8 cellular contexts compared by ENCODE assay signal in genomic region chr3:85576091-85576690, GRCh38.
DNase-seq lines count a peak whose midpoint lies in the region; ATAC-seq, FAIRE-seq and TF ChIP-seq lines count a peak whose summit lies in the region.

No MANE protein-coding gene starts in this region.

- H3K9me1 ChIP-seq in endothelial cell of umbilical vein (replicated peaks; ENCODE audit: control insufficient read depth, extremely low read depth, insufficient read depth, low read length) = no peaks in the 10 kb centered on the region

- no peaks in the 10 kb centered on the region for H3K36me3 ChIP-seq in endothelial cell of umbilical vein (ENCODE audit: control insufficient read depth in 2 of 2, extremely low read depth in 1 of 2, insufficient read depth in 2 of 2, low read length in 2 of 2)
- H3K36me3 ChIP-seq in testis (ENCODE audit: low read depth, missing control alignments) = no peaks in the 10 kb centered on the region

- no peaks in the 10 kb centered on the region for H3K36me3 Mint-ChIP-seq in WTC11

- H3K4me1 ChIP-seq in endothelial cell of umbilical vein (ENCODE audit: control insufficient read depth, extremely low read depth, insufficient read depth, low read length) (no peaks in the 10 kb centered on the region), testis (no peaks in the 10 kb centered on the region)

- BruUV-seq in endothelial cell of umbilical vein (replicated peaks; lab: Mats Ljungman, UMichigan) = no TSS peak

- TF ChIP-seq CTCF in AG04449 (IDR thresholded peaks at IDR 0.05; ENCODE audit: insufficient read depth, low read length, missing control alignments) (peak; percentile 81), WTC11 (IDR thresholded peaks at IDR 0.05) (peak; percentile 52), endothelial cell of umbilical vein (IDR thresholded peaks at IDR 0.05; ENCODE audit: extremely low read depth in 1 of 2, insufficient read depth in 1 of 2, low read depth in 1 of 2, low read length in 2 of 2) (peak; percentile 69 to 72), testis (IDR thresholded peaks at IDR 0.05) (peak; percentile 58 to 87 (median 70))

- no peaks in the 10 kb centered on the region for H3K79me2 ChIP-seq in endothelial cell of umbilical vein (ENCODE audit: control insufficient read depth, insufficient read depth, low read length)

- CTCF ChIA-PET in AG04449 (lab: Yijun Ruan, JAX) (interaction anchor here (1.0 to 2.6 kb wide), 5 partner anchors 9 to 273 kb away, joined by 3 to 13 read pairs (median 3); no protein-coding TSS in a partner anchor), WTC11 (lab: Charles Lee) (interaction anchor here (0.6 to 1.4 kb wide), 7 partner anchors 10 to 710 kb away, joined by 3 to 5 read pairs (median 3); no protein-coding TSS in a partner anchor), endothelial cell of umbilical vein (lab: Charles Lee) (interaction anchor here (0.6 to 1.1 kb wide), 2 partner anchors 11 to 28 kb away, joined by 3 read pairs; no protein-coding TSS in a partner anchor)

- TF ChIP-seq POLR2A in GM12891 (IDR thresholded peaks at IDR 0.05; ENCODE audit: low read depth, low read length) = no peak
- TF ChIP-seq POLR2A in endothelial cell of umbilical vein (IDR thresholded peaks at IDR 0.05; ENCODE audit: low read depth, low read length) = no peak
- no peak for TF ChIP-seq POLR2A in testis (IDR thresholded peaks at IDR 0.05)

- FAIRE-seq in GM12891 (lab: Jason Lieb, UNC) (peak; percentile 82), endothelial cell of umbilical vein (lab: Jason Lieb, UNC) (peak; percentile 46)

- 11 to 13% methylated on average over 4 of the region's 4 CpGs for WGBS in testis, 2 donors

- H3K27me3 ChIP-seq in endothelial cell of umbilical vein (ENCODE audit: control insufficient read depth in 2 of 2, insufficient read depth in 2 of 2, low read length in 2 of 2) (no peaks in the 10 kb centered on the region), testis (no peaks in the 10 kb centered on the region)

- DNase-seq in AG04449 (ENCODE audit: low read depth, low spot score) = peak; percentile 3
- peak; percentile 2 for DNase-seq in GM12891 (ENCODE audit: insufficient read length, low spot score)
- DNase-seq in NCI-H1930 (lab: John Stamatoyannopoulos, UW) = peak; percentile 21 to 22
- peak; percentile 75 for DNase-seq in WTC11 (ENCODE audit: low spot score)
- DNase-seq in endothelial cell of umbilical vein (ENCODE audit: low read depth, low spot score) = peak; percentile 61
- DNase-seq in mucosa of gallbladder (ENCODE audit: low spot score) = peak; percentile 66
- peak; percentile 86 for DNase-seq in testis

- no peak overlapping the region for H3K4me2 ChIP-seq in endothelial cell of umbilical vein (ENCODE audit: insufficient read depth, low read length)

- H3K9ac ChIP-seq in endothelial cell of umbilical vein (replicated peaks; ENCODE audit: extremely low read depth, insufficient read depth, low read length) = no peak overlapping the region

- no peaks in the 10 kb centered on the region for H3K27me3 Mint-ChIP-seq in WTC11 (ENCODE audit: low read depth)

- H3K4me3 ChIP-seq in AG04449 (ENCODE audit: low read depth, low read length) (no peak overlapping the region), endothelial cell of umbilical vein (replicated peaks in 1 of 3; ENCODE audit: insufficient read depth in 1 of 3, low read depth in 1 of 3, low read length in 3 of 3) (no peak overlapping the region), testis (no peak overlapping the region)

- no peak overlapping the region for H3K4me3 Mint-ChIP-seq in WTC11

- POLR2A ChIA-PET in AG04449 (lab: Yijun Ruan, JAX) = no interaction called here
- POLR2A ChIA-PET in WTC11 (lab: Charles Lee) = no interaction called here
- POLR2A ChIA-PET in endothelial cell of umbilical vein (lab: Charles Lee) = no interaction called here

- ATAC-seq in HG02870 (IDR thresholded peaks at IDR 0.05; ENCODE audit: unreplicated experiment) (peak; percentile 81), WTC11 (peak; percentile 60)

- no peak overlapping the region for H2AFZ ChIP-seq in endothelial cell of umbilical vein (ENCODE audit: low read depth, low read length)

- no peaks in the 10 kb centered on the region for H3K9me3 ChIP-seq in endothelial cell of umbilical vein (replicated peaks; ENCODE audit: control insufficient read depth, insufficient read depth, low read length)
- no peaks in the 10 kb centered on the region for H3K9me3 ChIP-seq in testis

- intact Hi-C loops in endothelial cell of umbilical vein (cut with micrococcal nuclease) (loop anchor here (1.0 kb wide), 1 partner anchor 1028 kb away; no protein-coding TSS in a partner anchor), testis (cut with DNase I; ENCODE audit: low total_unique reads) (no loop called here)

- H3K27ac Mint-ChIP-seq in WTC11 = no peak overlapping the region

- H4K20me1 ChIP-seq in endothelial cell of umbilical vein (replicated peaks; ENCODE audit: control insufficient read depth, extremely low read depth, insufficient read depth, low read length) = no peaks in the 10 kb centered on the region

- dilution Hi-C loops in endothelial cell of umbilical vein (cut with MboI; ENCODE audit: extremely low pct_ligation_motif_present, low sequenced_read_pairs) = no loop called here

- peaks cover 11% of the 10 kb centered on the region for H3K4me1 Mint-ChIP-seq in WTC11

- no peaks in the 10 kb centered on the region for H3K9me3 Mint-ChIP-seq in WTC11

- no peak overlapping the region for H3K27ac ChIP-seq in endothelial cell of umbilical vein (ENCODE audit: insufficient read depth, low read depth, low read length)
- H3K27ac ChIP-seq in testis = no peak overlapping the region

TF ChIP-seq in GM12891, 5 proteins besides CTCF, POLR2A, EP300 and RAD21:
- TF ChIP-seq TAF1 (IDR thresholded peaks at IDR 0.05; ENCODE audit: low read depth, low read length) (no peak), POLR2AphosphoS5 (IDR thresholded peaks at IDR 0.05; ENCODE audit: low read depth, low read length) (no peak), POU2F2 (IDR thresholded peaks at IDR 0.05; ENCODE audit: low read depth, low read length) (no peak), PAX5 (IDR thresholded peaks at IDR 0.05; ENCODE audit: insufficient read depth, low read length, severe bottlenecking) (no peak), SPI1 (IDR thresholded peaks at IDR 0.05; ENCODE audit: low read depth, low read length) (no peak)

TF ChIP-seq in WTC11, 78 proteins besides CTCF, POLR2A, EP300 and RAD21 (continues in another document):
- TF ChIP-seq, protein P1, sequence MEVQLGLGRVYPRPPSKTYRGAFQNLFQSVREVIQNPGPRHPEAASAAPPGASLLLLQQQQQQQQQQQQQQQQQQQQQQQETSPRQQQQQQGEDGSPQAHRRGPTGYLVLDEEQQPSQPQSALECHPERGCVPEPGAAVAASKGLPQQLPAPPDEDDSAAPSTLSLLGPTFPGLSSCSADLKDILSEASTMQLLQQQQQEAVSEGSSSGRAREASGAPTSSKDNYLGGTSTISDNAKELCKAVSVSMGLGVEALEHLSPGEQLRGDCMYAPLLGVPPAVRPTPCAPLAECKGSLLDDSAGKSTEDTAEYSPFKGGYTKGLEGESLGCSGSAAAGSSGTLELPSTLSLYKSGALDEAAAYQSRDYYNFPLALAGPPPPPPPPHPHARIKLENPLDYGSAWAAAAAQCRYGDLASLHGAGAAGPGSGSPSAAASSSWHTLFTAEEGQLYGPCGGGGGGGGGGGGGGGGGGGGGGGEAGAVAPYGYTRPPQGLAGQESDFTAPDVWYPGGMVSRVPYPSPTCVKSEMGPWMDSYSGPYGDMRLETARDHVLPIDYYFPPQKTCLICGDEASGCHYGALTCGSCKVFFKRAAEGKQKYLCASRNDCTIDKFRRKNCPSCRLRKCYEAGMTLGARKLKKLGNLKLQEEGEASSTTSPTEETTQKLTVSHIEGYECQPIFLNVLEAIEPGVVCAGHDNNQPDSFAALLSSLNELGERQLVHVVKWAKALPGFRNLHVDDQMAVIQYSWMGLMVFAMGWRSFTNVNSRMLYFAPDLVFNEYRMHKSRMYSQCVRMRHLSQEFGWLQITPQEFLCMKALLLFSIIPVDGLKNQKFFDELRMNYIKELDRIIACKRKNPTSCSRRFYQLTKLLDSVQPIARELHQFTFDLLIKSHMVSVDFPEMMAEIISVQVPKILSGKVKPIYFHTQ (CRISPR knock-in tag; IDR thresholded peaks at IDR 0.05) = no peak

TF ChIP-seq in endothelial cell of umbilical vein, 7 proteins besides CTCF, POLR2A, EP300 and RAD21:
- no peak for TF ChIP-seq MYC (IDR thresholded peaks at IDR 0.05; ENCODE audit: low read depth, low read length)
- TF ChIP-seq GATA2 (IDR thresholded peaks at IDR 0.05; ENCODE audit: insufficient read depth, insufficient read length, low read depth, low read length) = no peak
- TF ChIP-seq FOS (IDR thresholded peaks at IDR 0.05; ENCODE audit: borderline replicate concordance, insufficient read depth, low read length) = no peak
- no peak for TF ChIP-seq EZH2 (IDR thresholded peaks at IDR 0.05; ENCODE audit: borderline replicate concordance, low read depth, low read length, severe bottlenecking)
- TF ChIP-seq, protein P2, sequence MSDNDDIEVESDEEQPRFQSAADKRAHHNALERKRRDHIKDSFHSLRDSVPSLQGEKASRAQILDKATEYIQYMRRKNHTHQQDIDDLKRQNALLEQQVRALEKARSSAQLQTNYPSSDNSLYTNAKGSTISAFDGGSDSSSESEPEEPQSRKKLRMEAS (IDR thresholded peaks at IDR 0.05; ENCODE audit: insufficient read depth, insufficient read length) = no peak
- TF ChIP-seq POLR2AphosphoS5 (IDR thresholded peaks at IDR 0.05; ENCODE audit: insufficient read depth, low read depth, low read length) = no peak
TF ChIP-seq in endothelial cell of umbilical vein: peak in this region for 0.

Comparison
In these comparisons a context has a peak if more than half of its experiments do, and no peak if none do; other contexts are left out.
1. DNase-seq: peak in every context shown above with its lines; median percentile 86 in testis; 75 in WTC11; 66 in mucosa of gallbladder; 61 in endothelial cell of umbilical vein; 22 in NCI-H1930; 3 in AG04449; 2 in GM12891.